In genomic region chr2:78145395-78145996, GRCh38 we compare ENCODE assay signal across 23 cellular contexts.
DNase-seq lines count a peak whose midpoint lies in the region; ATAC-seq, FAIRE-seq and TF ChIP-seq lines count a peak whose summit lies in the region.
"Had no signal": no experiment of that assay in that cellular context is flagged by ENCODE, and none has a peak within 500 bp of the region (broad histone marks: within the 10 kb centered on the region; RNA-seq: fewer than 3 reads in every experiment).

No MANE protein-coding gene starts in this region.

- H3K4me1 ChIP-seq in H1 (replicated peaks in 1 of 4; ENCODE audit: control insufficient read depth in 3 of 4, insufficient read depth in 4 of 4, low read length in 3 of 4) (no peaks in the 10 kb centered on the region), neuronal stem cell (ENCODE audit: control insufficient read depth in 2 of 2, insufficient read depth in 1 of 2, low read depth in 1 of 2, low read length in 2 of 2) (no peaks in the 10 kb centered on the region), upper lobe of right lung (no peaks in the 10 kb centered on the region)
- H3K4me1 ChIP-seq: A549, HAP-1 had no signal

- H3K18ac ChIP-seq in H1 (ENCODE audit: extremely low read depth, low read length) (no peak overlapping the region), neuronal stem cell (ENCODE audit: low read length) (peak overlapping the region; percentile 76)

- no peaks in the 10 kb centered on the region for H3K23me2 ChIP-seq in H1 (ENCODE audit: low read depth, low read length)

- no peak for FAIRE-seq in H1 (lab: Jason Lieb, UNC)
- FAIRE-seq: A549, GM12891, GM19239, H54 had no signal

- DNase-seq in H1 (ENCODE audit: low read depth in 1 of 2, low spot score in 2 of 2), result no peak
- no peak for DNase-seq in neuronal stem cell (ENCODE audit: low spot score)
- no peak for DNase-seq in sciatic nerve (ENCODE audit: low spot score)
- DNase-seq in upper lobe of right lung, result no peak
- no peak for DNase-seq in stimulated activated CD4-positive, alpha-beta T cell treated with anti-CD3 and anti-CD28 coated beads, Interleukin-2, amount 100 ng/mL, for 24 hours
- no peak for DNase-seq in GM13976 (ENCODE audit: low spot score)
- DNase-seq: 8988T; ACHN; C1 segment of cervical spinal cord; Calu3; CD4-positive, alpha-beta memory T cell; COR-L47; DMS53; DMS79 treated with DMSO at 0.1 percent for 48 hours; GF-D8; HFFc6 had no signal

- H3K4ac ChIP-seq in H1 (replicated peaks; ENCODE audit: insufficient read length, low read depth, low read length) (no peak overlapping the region), neuronal stem cell (ENCODE audit: low read length) (peak overlapping the region; percentile 53)

- H2AK5ac ChIP-seq in H1 (ENCODE audit: low read depth, low read length), result no peak overlapping the region
- H2AK5ac ChIP-seq in neuronal stem cell (ENCODE audit: low read depth, low read length), result no peak overlapping the region

- H2BK20ac ChIP-seq in H1 (ENCODE audit: low read length), result no peak overlapping the region

- no peak overlapping the region for H3K9ac ChIP-seq in H1 (replicated peaks in 1 of 4; ENCODE audit: extremely low read depth in 1 of 4, low read depth in 3 of 4, low read length in 3 of 4)
- H3K9ac ChIP-seq in neuronal stem cell (ENCODE audit: low read depth, low read length, poor library complexity), result no peak overlapping the region

- peaks cover 0 to 1% of the 10 kb centered on the region in 2 experiments for H4K20me1 ChIP-seq in H1 (replicated peaks in 1 of 2; ENCODE audit: control insufficient read depth in 1 of 2, insufficient read depth in 2 of 2, low read length in 2 of 2)

- no peak overlapping the region for H3K27ac ChIP-seq in H1 (ENCODE audit: low read depth, low read length)
- no peak overlapping the region for H3K27ac ChIP-seq in neuronal stem cell (replicated peaks; ENCODE audit: low read length)
- H3K27ac ChIP-seq in upper lobe of right lung, result no peak overlapping the region
- H3K27ac ChIP-seq: A549 had no signal

- TF ChIP-seq POLR2A in H1 (IDR thresholded peaks at IDR 0.05; ENCODE audit: control extremely low read depth in 1 of 2, low read depth in 2 of 2, low read length in 2 of 2), result no peak

- peak overlapping the region; percentile 68; the same call in 1 of the 2 replicates for H4K8ac ChIP-seq in H1 (ENCODE audit: extremely low read depth, insufficient read depth, low read length)
- peak overlapping the region; percentile 48 for H4K8ac ChIP-seq in neuronal stem cell (ENCODE audit: low read depth, low read length)

- no peak overlapping the region for H4K5ac ChIP-seq in H1 (ENCODE audit: insufficient read length, low read depth, low read length)

- H2AFZ ChIP-seq in H1 (ENCODE audit: low read length) (no peak overlapping the region), neuronal stem cell (ENCODE audit: low read length) (no peak overlapping the region)
- H2AFZ ChIP-seq: GM23338 had no signal

- no peak overlapping the region for H3K14ac ChIP-seq in H1 (ENCODE audit: insufficient read length)
- peak overlapping the region; percentile 75 for H3K14ac ChIP-seq in neuronal stem cell (ENCODE audit: low read length)

- no peaks in the 10 kb centered on the region for H3K79me2 ChIP-seq in H1 (ENCODE audit: control insufficient read depth in 1 of 2, insufficient read depth in 2 of 2, low read length in 2 of 2)

- no peak for TF ChIP-seq CTCF in H1 (IDR thresholded peaks at IDR 0.05; ENCODE audit: control extremely low read depth in 1 of 3, insufficient read depth in 1 of 3, low read depth in 1 of 3, low read length in 3 of 3)
- no peak for TF ChIP-seq CTCF in upper lobe of right lung (IDR thresholded peaks at IDR 0.05)
- no peak for TF ChIP-seq CTCF in GM13976 (IDR thresholded peaks at IDR 0.05; ENCODE audit: borderline replicate concordance, control extremely low read depth, extremely low read depth, insufficient read depth, missing control alignments)

- TF ChIP-seq EP300 in H1 (IDR thresholded peaks at IDR 0.05; ENCODE audit: borderline replicate concordance in 1 of 2, low read depth in 2 of 2, low read length in 2 of 2), result no peak

- ATAC-seq in sciatic nerve (peak; percentile 46), upper lobe of right lung (peak; percentile 46), HG03378 (IDR thresholded peaks at IDR 0.05; ENCODE audit: unreplicated experiment) (no peak)
- ATAC-seq: A549, GM23338 had no signal

- no peaks in the 10 kb centered on the region; a peak in 1 of 4 replicates for H3K9me3 ChIP-seq in H1 (ENCODE audit: insufficient read depth in 2 of 2, low read depth in 1 of 2, low read length in 1 of 2)
- H3K9me3 ChIP-seq in neuronal stem cell (replicated peaks in 1 of 2; ENCODE audit: control insufficient read depth in 2 of 2, insufficient read depth in 1 of 2, low read depth in 1 of 2, low read length in 2 of 2), result peaks cover 0 to 3% of the 10 kb centered on the region in 2 donors
- H3K9me3 ChIP-seq in upper lobe of right lung, result no peaks in the 10 kb centered on the region
- H3K9me3 ChIP-seq: HAP-1 had no signal

- no peak overlapping the region for H2BK15ac ChIP-seq in H1 (ENCODE audit: low read length)
- peak overlapping the region; percentile 49 for H2BK15ac ChIP-seq in neuronal stem cell (ENCODE audit: low read length)

- H3K79me1 ChIP-seq in H1 (ENCODE audit: low read depth, low read length) (no peaks in the 10 kb centered on the region), neuronal stem cell (ENCODE audit: low read depth, low read length) (no peaks in the 10 kb centered on the region)

- H3K4me2 ChIP-seq in H1 (ENCODE audit: insufficient read depth in 1 of 2, low read depth in 2 of 2, low read length in 2 of 2) (no peak overlapping the region), neuronal stem cell (ENCODE audit: insufficient read depth, low read length, poor library complexity, severe bottlenecking) (no peak overlapping the region)
- H3K4me2 ChIP-seq: A549, GM23338 had no signal

- H3K56ac ChIP-seq in H1 (replicated peaks; ENCODE audit: insufficient read length, low read depth, low read length), result no peak overlapping the region

- H3K4me3 ChIP-seq in H1 (ENCODE audit: extremely low read depth in 1 of 4, insufficient read depth in 2 of 4, low read depth in 3 of 4, low read length in 4 of 4) (no peak overlapping the region), neuronal stem cell (ENCODE audit: low read length in 2 of 2) (no peak overlapping the region), upper lobe of right lung (no peak overlapping the region)
- H3K4me3 ChIP-seq: A549, GM23338, HAP-1 had no signal

- H3K23ac ChIP-seq in H1 (ENCODE audit: insufficient read length) (no peak overlapping the region), neuronal stem cell (ENCODE audit: low read depth, low read length, poor library complexity) (no peak overlapping the region)

- H3K36me3 ChIP-seq in H1 (ENCODE audit: control insufficient read depth in 2 of 4, insufficient read depth in 4 of 4, low read length in 3 of 4) (no peaks in the 10 kb centered on the region), neuronal stem cell (replicated peaks in 1 of 2; ENCODE audit: control insufficient read depth in 2 of 2, insufficient read depth in 2 of 2, low read length in 2 of 2) (no peaks in the 10 kb centered on the region), upper lobe of right lung (no peaks in the 10 kb centered on the region)
- H3K36me3 ChIP-seq: HAP-1 had no signal

- POLR2A ChIA-PET in H1 (lab: Charles Lee; ENCODE audit: partially characterized antibody), result no interaction called here

- no peak for TF ChIP-seq RAD21 in H1 (IDR thresholded peaks at IDR 0.05 in 1 of 2, conservative IDR thresholded peaks at IDR 0.05 in 1 of 2; ENCODE audit: low read depth in 2 of 2, low read length in 2 of 2)

- intact Hi-C loops in sciatic nerve (cut with DNase I), result no loop called here
- intact Hi-C loops in upper lobe of right lung (cut with DNase I), result no loop called here

- in situ Hi-C loops in GM13976 (cut with MboI; ENCODE audit: low sequenced_read_pairs, unreplicated experiment), result no loop called here

- H4K91ac ChIP-seq in H1 (replicated peaks; ENCODE audit: insufficient read length, low read length) (no peak overlapping the region), neuronal stem cell (ENCODE audit: low read depth, low read length, poor library complexity) (no peak overlapping the region)

- H2BK120ac ChIP-seq in H1 (replicated peaks; ENCODE audit: low read depth, low read length), result no peak overlapping the region
- H2BK120ac ChIP-seq in neuronal stem cell (ENCODE audit: low read depth, low read length), result peak overlapping the region; percentile 72

- WGBS in H1 (ENCODE audit: extremely low coverage in 1 of 2, insufficient coverage in 1 of 2, insufficient read length in 1 of 2, insufficient replicate concordance in 2 of 2, low coverage in 1 of 2, low lambda C conversion rate in 2 of 2, missing lambda C conversion rate in 1 of 2), 2 experiments, result 90% methylated on average over 9 of the region's 9 CpGs; no CpG with 5 or more reads in 1 of the 2 experiments
- no CpG with 5 or more reads among the region's 9 CpGs for WGBS in neuronal stem cell (ENCODE audit: extremely low coverage in 2 of 2, insufficient read length in 2 of 2, insufficient replicate concordance in 1 of 2), 2 donors

- H2BK12ac ChIP-seq in H1 (ENCODE audit: low read depth, low read length) (no peak overlapping the region), neuronal stem cell (ENCODE audit: low read length) (no peak overlapping the region)

- H3K27me3 ChIP-seq in H1 (replicated peaks in 1 of 4; ENCODE audit: control insufficient read depth in 3 of 4, extremely low read depth in 1 of 4, insufficient read depth in 3 of 4, low read length in 3 of 4) (no peaks in the 10 kb centered on the region), neuronal stem cell (ENCODE audit: control insufficient read depth in 3 of 3, insufficient read depth in 3 of 3, low read depth in 1 of 3, low read length in 3 of 3) (no peaks in the 10 kb centered on the region), upper lobe of right lung (no peaks in the 10 kb centered on the region)

- H2BK5ac ChIP-seq in H1 (ENCODE audit: low read depth, low read length), result no peak overlapping the region
- H2BK5ac ChIP-seq in neuronal stem cell (ENCODE audit: low read length), result no peak overlapping the region

- CTCF ChIA-PET in H1 (lab: Charles Lee; ENCODE audit: partially characterized antibody), result no interaction called here

TF ChIP-seq in H1, 55 proteins besides CTCF, POLR2A, EP300 and RAD21 (continues in another document):
- no peak for TF ChIP-seq ASH2L (IDR thresholded peaks at IDR 0.05; ENCODE audit: low read length)
- no peak for TF ChIP-seq BCL11A (IDR thresholded peaks at IDR 0.05; ENCODE audit: low read depth in 2 of 2, low read length in 2 of 2)
- TF ChIP-seq ATF3 (IDR thresholded peaks at IDR 0.05; ENCODE audit: insufficient read depth, low read depth, low read length), result no peak
- no peak for TF ChIP-seq TAF7 (optimal IDR thresholded peaks at IDR 0.05; ENCODE audit: borderline replicate concordance, low read depth, low read length)
- no peak for TF ChIP-seq SIX5 (IDR thresholded peaks at IDR 0.05; ENCODE audit: low read depth, low read length)
- no peak for TF ChIP-seq CBX8 (IDR thresholded peaks at IDR 0.05; ENCODE audit: borderline replicate concordance, low read depth, low read length)
- TF ChIP-seq JUND (IDR thresholded peaks at IDR 0.05; ENCODE audit: low read length), result no peak
